10 cellular contexts compared by ENCODE assay signal in genomic region chr1:208047975-208048374, GRCh38.
DNase-seq lines count a peak whose midpoint lies in the region; ATAC-seq and TF ChIP-seq lines count a peak whose summit lies in the region.
"Had no signal": no experiment of that assay in that cellular context is flagged by ENCODE, and none has a peak within 500 bp of the region (broad histone marks: within the 10 kb centered on the region; RNA-seq: fewer than 3 reads in every experiment).

No MANE protein-coding gene starts in this region.

- in situ Hi-C loops in GM23248 (cut with MboI) = no loop called here

- TF ChIP-seq EP300 in suprapubic skin (IDR thresholded peaks at IDR 0.05) = no peak

- WGBS in GM23248 (ENCODE audit: low coverage in 1 of 2, low lambda C conversion rate in 2 of 2, missing lambda C conversion rate in 2 of 2), 2 experiments = 44 to 47% methylated on average over 6 of the region's 6 CpGs
- 37 to 60% methylated on average over 3 to 6 of the region's 6 CpGs for WGBS in esophagus squamous epithelium, 2 donors
- 90% methylated on average over 6 of the region's 6 CpGs for WGBS in mesenchymal stem cell
- 33% methylated on average over 1 of the region's 6 CpGs for WGBS in suprapubic skin

- no peak overlapping the region for H4K8ac ChIP-seq in mesenchymal stem cell (ENCODE audit: low read length)

- no peak overlapping the region for H2BK12ac ChIP-seq in mesenchymal stem cell (ENCODE audit: low read length in 2 of 2)

- H3K36me3 ChIP-seq in GM23248 (ENCODE audit: low read depth) (no peaks in the 10 kb centered on the region), esophagus squamous epithelium (peaks cover 0 to 68% (median 5%) of the 10 kb centered on the region in 3 donors), mesenchymal stem cell (ENCODE audit: control insufficient read depth in 1 of 2, insufficient read depth in 2 of 2, low read depth in 1 of 2, low read length in 2 of 2) (peaks cover 6 to 19% of the 10 kb centered on the region in 2 experiments), suprapubic skin (peaks cover 31% of the 10 kb centered on the region)

- H3F3A ChIP-seq in GM23248 (ENCODE audit: insufficient read depth) = no peaks in the 10 kb centered on the region

- no peak overlapping the region for H3K18ac ChIP-seq in mesenchymal stem cell (ENCODE audit: low read depth in 1 of 2, low read length in 2 of 2)

- no peak overlapping the region for H2BK120ac ChIP-seq in mesenchymal stem cell (ENCODE audit: low read depth, low read length)

- no peaks in the 10 kb centered on the region for H3K79me2 ChIP-seq in GM23248 (ENCODE audit: insufficient read depth)

- no peak overlapping the region for H3K9ac ChIP-seq in GM23248
- H3K9ac ChIP-seq in mesenchymal stem cell (ENCODE audit: low read length) = peak overlapping the region; percentile 18

- H3K27me3 ChIP-seq in GM23248 (replicated peaks; ENCODE audit: insufficient read depth) (no peaks in the 10 kb centered on the region), esophagus squamous epithelium (no peaks in the 10 kb centered on the region), mesenchymal stem cell (ENCODE audit: control insufficient read depth in 1 of 2, insufficient read depth in 1 of 2, low read length in 2 of 2) (no peaks in the 10 kb centered on the region), suprapubic skin (no peaks in the 10 kb centered on the region)
- H3K27me3 ChIP-seq: BE2C had no signal

- H2AFZ ChIP-seq in GM23248 (no peak overlapping the region), mesenchymal stem cell (ENCODE audit: low read depth, low read length) (no peak overlapping the region)

- H3K79me1 ChIP-seq in mesenchymal stem cell (replicated peaks; ENCODE audit: low read length, poor library complexity, severe bottlenecking) = no peaks in the 10 kb centered on the region

- TF ChIP-seq CTCF in esophagus squamous epithelium (IDR thresholded peaks at IDR 0.05) (no peak), suprapubic skin (IDR thresholded peaks at IDR 0.05) (no peak)

- no peak overlapping the region for H4K91ac ChIP-seq in mesenchymal stem cell (ENCODE audit: low read length)

- ATAC-seq in HG03521 (IDR thresholded peaks at IDR 0.05; ENCODE audit: unreplicated experiment) (no peak), HG03045 (IDR thresholded peaks at IDR 0.05; ENCODE audit: unreplicated experiment) (no peak)
- ATAC-seq: activated CD4-positive, alpha-beta T cell treated with anti-CD3 and anti-CD28 coated beads for 36 hours had no signal

- H3K27ac ChIP-seq in GM23248 (no peak overlapping the region), esophagus squamous epithelium (peak overlapping the region; percentile 73 to 89 (median 84)), mesenchymal stem cell (ENCODE audit: low read length, poor library complexity, severe bottlenecking) (no peak overlapping the region), suprapubic skin (peak overlapping the region; percentile 80)

- TF ChIP-seq POLR2A in esophagus squamous epithelium (IDR thresholded peaks at IDR 0.05) (no peak), suprapubic skin (IDR thresholded peaks at IDR 0.05) (no peak)

- H2AK5ac ChIP-seq in mesenchymal stem cell (ENCODE audit: low read length, severe bottlenecking) = no peak overlapping the region

- H3K4me3 ChIP-seq in GM23248 = no peak overlapping the region
- H3K4me3 ChIP-seq in esophagus squamous epithelium = no peak overlapping the region
- H3K4me3 ChIP-seq in mesenchymal stem cell (ENCODE audit: insufficient read depth in 1 of 2, low read depth in 1 of 2, low read length in 2 of 2) = no peak overlapping the region
- H3K4me3 ChIP-seq in suprapubic skin = no peak overlapping the region

- H2BK15ac ChIP-seq in mesenchymal stem cell (ENCODE audit: low read depth, poor library complexity, severe bottlenecking) = no peak overlapping the region

- DNase-seq in GM23248 (peak; percentile 28), esophagus squamous epithelium (lab: John Stamatoyannopoulos, UW) (no peak), mesenchymal stem cell (no peak), suprapubic skin (ENCODE audit: low spot score in 2 of 2) (no peak), A172 (ENCODE audit: low spot score) (no peak), NCI-H2029 treated with DMSO at 0.1 percent for 48 hours (lab: John Stamatoyannopoulos, UW) (no peak)
- DNase-seq: activated CD4-positive, alpha-beta T cell treated with anti-CD3 and anti-CD28 coated beads for 36 hours; BE2C had no signal

- no peaks in the 10 kb centered on the region for H4K20me1 ChIP-seq in GM23248 (ENCODE audit: insufficient read depth)

- H3K23ac ChIP-seq in mesenchymal stem cell (ENCODE audit: low read length in 2 of 2) = no peak overlapping the region

- no peaks in the 10 kb centered on the region for H3K4me1 ChIP-seq in GM23248 (ENCODE audit: insufficient read depth)
- peaks cover 20 to 88% (median 34%) of the 10 kb centered on the region in 3 donors for H3K4me1 ChIP-seq in esophagus squamous epithelium
- peaks cover 2% of the 10 kb centered on the region for H3K4me1 ChIP-seq in mesenchymal stem cell (ENCODE audit: control insufficient read depth, insufficient read depth, low read depth, low read length)
- H3K4me1 ChIP-seq in suprapubic skin = peaks cover 49% of the 10 kb centered on the region
- H3K4me1 ChIP-seq: BE2C had no signal

- intact Hi-C loops in esophagus squamous epithelium (cut with DNase I) = no loop called here

- H3K9me3 ChIP-seq in GM23248 (ENCODE audit: low read depth) = no peaks in the 10 kb centered on the region
- H3K9me3 ChIP-seq in esophagus squamous epithelium = no peaks in the 10 kb centered on the region
- no peaks in the 10 kb centered on the region for H3K9me3 ChIP-seq in mesenchymal stem cell (ENCODE audit: control insufficient read depth, low read length)
- no peaks in the 10 kb centered on the region for H3K9me3 ChIP-seq in suprapubic skin
- H3K9me3 ChIP-seq: BE2C had no signal

- H3K9me2 ChIP-seq in GM23248 (ENCODE audit: insufficient read depth) = no peaks in the 10 kb centered on the region

- H2BK5ac ChIP-seq in mesenchymal stem cell (ENCODE audit: low read depth, low read length, poor library complexity, severe bottlenecking) = no peak overlapping the region

- H3K4ac ChIP-seq in mesenchymal stem cell (ENCODE audit: low read depth in 1 of 2, low read length in 2 of 2) = peak overlapping the region in 1 of 2 experiments; percentile 31

- no peak overlapping the region for H3K4me2 ChIP-seq in GM23248 (ENCODE audit: unreplicated experiment)
- H3K4me2 ChIP-seq in mesenchymal stem cell (ENCODE audit: low read length, poor library complexity, severe bottlenecking) = no peak overlapping the region

- no peak overlapping the region for H3K14ac ChIP-seq in mesenchymal stem cell (ENCODE audit: low read length in 2 of 2)

Comparison
In these comparisons a context has a peak if more than half of its experiments do, and no peak if none do; other contexts are left out.
1. H3K27ac ChIP-seq: peak in esophagus squamous epithelium (4 of 4) and suprapubic skin (single experiment); none in GM23248 (single experiment) and mesenchymal stem cell (single experiment).